In genomic region chr11:34724973-34725372, GRCh38 we compare ENCODE assay signal across 39 cellular contexts.
"Had no signal": no experiment of that assay in that cellular context is flagged by ENCODE, and none has a peak within 500 bp of the region (broad histone marks: within the 10 kb centered on the region; RNA-seq: fewer than 3 reads in every experiment).

No MANE protein-coding gene starts in this region.

- H3K27ac Mint-ChIP-seq: activated naive CD4-positive, alpha-beta T cell treated with anti-CD3 and anti-CD28 coated beads for 36 hours; activated naive CD4-positive, alpha-beta T cell treated with anti-CD3 and anti-CD28 coated beads, Interleukin-2, amount 10 ng/mL, durations not matched to agents 7 days and 5 days; activated naive CD4-positive, alpha-beta T cell treated with anti-CD3 and anti-CD28 coated beads, Interleukin-2, amount 50 U/mL, for 24 hours; activated naive CD4-positive, alpha-beta T cell treated with anti-CD3 and anti-CD28 coated beads, Interleukin-2, amount 50 U/mL, for 72 hours; activated naive CD8-positive, alpha-beta T cell; activated naive CD8-positive, alpha-beta T cell treated with anti-CD3 and anti-CD28 coated beads for 36 hours; activated naive CD8-positive, alpha-beta T cell treated with anti-CD3 and anti-CD28 coated beads, Interleukin-2, amount 10 ng/mL, durations not matched to agents 7 days and 5 days; activated naive CD8-positive, alpha-beta T cell treated with anti-CD3 and anti-CD28 coated beads, Interleukin-2, amount 50 U/mL, for 24 hours; activated T-cell treated with anti-CD3 and anti-CD28 coated beads, Interleukin-2, amount 50 U/mL, for 24 hours; activated T-helper 1 cell treated with anti-CD3 and anti-CD28 coated beads, Interleukin-12 subunit alpha, Interleukin-12 subunit beta, Interleukin-2, Interleukin-4 antibody, amounts not matched to agents 30 ng/mL and 10 ng/mL and 1 ng/mL, durations not matched to agents 14 hours and 24 hours and 36 hours; activated T-helper 17 cell treated with anti-CD3 and anti-CD28 coated beads, Interleukin-2, amount 50 U/mL, for 72 hours; activated T-helper 2 cell treated with anti-CD3 and anti-CD28 coated beads, Interferon-gamma antibody, Interleukin-2, Interleukin-4, amounts not matched to agents 10 μg/mL and 5 μg/mL and 100 μg/mL, durations not matched to agents 14 hours and 24 hours and 36 hours; brain had no signal

- FAIRE-seq: astrocyte, bronchial epithelial cell, colon had no signal

- H3K4me3 Mint-ChIP-seq: activated naive CD4-positive, alpha-beta T cell treated with anti-CD3 and anti-CD28 coated beads for 36 hours; activated naive CD4-positive, alpha-beta T cell treated with anti-CD3 and anti-CD28 coated beads, Interleukin-2, amount 10 ng/mL, durations not matched to agents 7 days and 5 days; activated naive CD4-positive, alpha-beta T cell treated with anti-CD3 and anti-CD28 coated beads, Interleukin-2, amount 50 U/mL, for 24 hours; activated naive CD8-positive, alpha-beta T cell; activated naive CD8-positive, alpha-beta T cell treated with anti-CD3 and anti-CD28 coated beads for 36 hours; activated naive CD8-positive, alpha-beta T cell treated with anti-CD3 and anti-CD28 coated beads, Interleukin-2, amount 10 ng/mL, durations not matched to agents 7 days and 5 days; activated naive CD8-positive, alpha-beta T cell treated with anti-CD3 and anti-CD28 coated beads, Interleukin-2, amount 50 U/mL, for 24 hours; activated T-cell treated with anti-CD3 and anti-CD28 coated beads, Interleukin-2, amount 50 U/mL, for 24 hours; activated T-cell treated with anti-CD3 and anti-CD28 coated beads, Interleukin-2, amount 50 U/mL, for 4 hours; activated T-helper 1 cell treated with anti-CD3 and anti-CD28 coated beads, Interleukin-12 subunit alpha, Interleukin-12 subunit beta, Interleukin-2, Interleukin-4 antibody, amounts not matched to agents 30 ng/mL and 10 ng/mL and 1 ng/mL, durations not matched to agents 14 hours and 24 hours and 36 hours; activated T-helper 17 cell treated with anti-CD3 and anti-CD28 coated beads, Interleukin-2, amount 50 U/mL, for 72 hours; brain; central memory CD8-positive, alpha-beta T cell had no signal

- H3K4me3 ChIP-seq: adrenal gland, ascending aorta, body of pancreas, breast epithelium, cardiac muscle cell had no signal

- ATAC-seq: activated naive CD4-positive, alpha-beta T cell treated with anti-CD3 and anti-CD28 coated beads, Interleukin-2, amount 50 U/mL, for 72 hours; activated naive CD8-positive, alpha-beta T cell treated with anti-CD3 and anti-CD28 coated beads, Interleukin-2, amount 50 U/mL, for 24 hours; activated T-cell treated with anti-CD3 and anti-CD28 coated beads, Interleukin-2, amount 50 U/mL, for 4 hours; activated T-helper 17 cell treated with anti-CD3 and anti-CD28 coated beads, Interleukin-2, amount 50 U/mL, for 72 hours; body of pancreas had no signal

- H3K27me3 Mint-ChIP-seq: brain had no signal

- H3K27me3 ChIP-seq: adrenal gland, ascending aorta, body of pancreas, brain microvascular endothelial cell, breast epithelium, cardiac muscle cell had no signal

- DNase-seq: activated effector memory CD4-positive, alpha-beta T cell treated with anti-CD3 and anti-CD28 coated beads, Interleukin-2, amount 50 U/mL, for 16 hours; activated effector memory CD4-positive, alpha-beta T cell treated with Interleukin-2 at 50 U/mL for 16 hours; activated gamma-delta T cell; activated gamma-delta T cell treated with Interleukin-2 at 50 U/mL for 16 hours; activated naive CD4-positive, alpha-beta T cell; activated naive CD4-positive, alpha-beta T cell treated with anti-CD3 and anti-CD28 coated beads for 36 hours; activated naive CD4-positive, alpha-beta T cell treated with anti-CD3 and anti-CD28 coated beads, Interleukin-2, amount 10 ng/mL, durations not matched to agents 7 days and 5 days; activated naive CD4-positive, alpha-beta T cell treated with anti-CD3 and anti-CD28 coated beads, Interleukin-2, amount 50 U/mL, for 16 hours; activated naive CD4-positive, alpha-beta T cell treated with Interleukin-2 at 50 U/mL for 16 hours; activated naive CD8-positive, alpha-beta T cell treated with anti-CD3 and anti-CD28 coated beads for 36 hours; activated naive CD8-positive, alpha-beta T cell treated with anti-CD3 and anti-CD28 coated beads, Interleukin-2, amount 10 ng/mL, durations not matched to agents 7 days and 5 days; activated naive CD8-positive, alpha-beta T cell treated with anti-CD3 and anti-CD28 coated beads, Interleukin-2, amount 50 U/mL, for 24 hours; activated T-cell treated with anti-CD3 and anti-CD28 coated beads, Interleukin-2, amount 50 U/mL, for 24 hours; activated T-cell treated with anti-CD3 and anti-CD28 coated beads, Interleukin-2, amount 50 U/mL, for 4 hours; activated T-cell treated with anti-CD3 and anti-CD28 coated beads, Interleukin-2, amount 50 U/mL, for 48 hours; adrenal gland; amniotic stem cell; amygdala; anterior cingulate cortex; aorta; body of pancreas; brain microvascular endothelial cell; caudate nucleus; central memory CD4-positive, alpha-beta T cell; cerebellar nuclear complex had no signal

- H3K9me3 ChIP-seq: adrenal gland, ascending aorta, body of pancreas, breast epithelium had no signal

- H3K4me1 Mint-ChIP-seq: activated naive CD4-positive, alpha-beta T cell treated with anti-CD3 and anti-CD28 coated beads, Interleukin-2, amount 10 ng/mL, durations not matched to agents 7 days and 5 days; activated naive CD4-positive, alpha-beta T cell treated with anti-CD3 and anti-CD28 coated beads, Interleukin-2, amount 50 U/mL, for 24 hours; activated naive CD8-positive, alpha-beta T cell treated with anti-CD3 and anti-CD28 coated beads for 36 hours; activated naive CD8-positive, alpha-beta T cell treated with anti-CD3 and anti-CD28 coated beads, Interleukin-2, amount 10 ng/mL, durations not matched to agents 7 days and 5 days; activated naive CD8-positive, alpha-beta T cell treated with anti-CD3 and anti-CD28 coated beads, Interleukin-2, amount 50 U/mL, for 24 hours; activated T-helper 17 cell treated with anti-CD3 and anti-CD28 coated beads, Interleukin-2, amount 50 U/mL, for 72 hours; brain had no signal

- H3K36me3 Mint-ChIP-seq: activated naive CD4-positive, alpha-beta T cell treated with anti-CD3 and anti-CD28 coated beads, Interleukin-2, amount 10 ng/mL, durations not matched to agents 7 days and 5 days; activated naive CD4-positive, alpha-beta T cell treated with anti-CD3 and anti-CD28 coated beads, Interleukin-2, amount 50 U/mL, for 24 hours; activated naive CD8-positive, alpha-beta T cell treated with anti-CD3 and anti-CD28 coated beads for 36 hours; activated naive CD8-positive, alpha-beta T cell treated with anti-CD3 and anti-CD28 coated beads, Interleukin-2, amount 10 ng/mL, durations not matched to agents 7 days and 5 days had no signal

- H3K36me3 ChIP-seq: adrenal gland, ascending aorta, brain microvascular endothelial cell, breast epithelium, cardiac muscle cell had no signal

- H3K27ac ChIP-seq: adrenal gland, ascending aorta, body of pancreas, brain microvascular endothelial cell, breast epithelium, cardiac muscle cell had no signal

- H3K4me1 ChIP-seq: adrenal gland, ascending aorta, body of pancreas, breast epithelium had no signal

- H3K9me3 Mint-ChIP-seq: activated T-helper 1 cell treated with anti-CD3 and anti-CD28 coated beads, Interleukin-12 subunit alpha, Interleukin-12 subunit beta, Interleukin-2, Interleukin-4 antibody, amounts not matched to agents 30 ng/mL and 10 ng/mL and 1 ng/mL, durations not matched to agents 14 hours and 24 hours and 36 hours; activated T-helper 17 cell treated with anti-CD3 and anti-CD28 coated beads, Interleukin-2, amount 50 U/mL, for 72 hours had no signal
